ENCODE assay signal across 2 cellular contexts in the genomic region with DNA sequence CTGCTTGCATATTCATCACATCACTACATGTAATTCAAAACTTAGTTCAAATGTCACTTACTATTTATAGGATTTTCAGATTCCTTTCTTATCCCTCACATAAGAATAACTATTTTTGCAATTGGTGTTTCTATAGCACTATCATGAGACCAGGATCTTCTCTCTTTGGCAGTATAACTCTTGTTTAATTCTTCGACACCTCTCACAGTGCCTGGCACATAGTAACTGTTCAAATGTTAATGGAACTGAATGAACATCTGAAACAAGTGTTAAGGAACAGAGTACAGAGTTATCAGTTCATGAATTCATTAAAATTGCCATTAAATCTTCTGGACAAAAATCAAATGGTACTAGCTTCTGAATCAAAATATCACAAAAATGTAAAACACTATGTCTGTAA.
TF ChIP-seq lines count a peak whose summit lies in the region.

No MANE protein-coding gene starts in this region.

TF ChIP-seq in IMR-90, 13 proteins besides CTCF, POLR2A, EP300 and RAD21:
- no peak for TF ChIP-seq ELK1 (IDR thresholded peaks at IDR 0.05; ENCODE audit: borderline replicate concordance, low read depth, low read length)

TF ChIP-seq in K562, 482 proteins besides CTCF, POLR2A, EP300 and RAD21:
- TF ChIP-seq C11orf30 (IDR thresholded peaks at IDR 0.05; ENCODE audit: low read depth) (0 out of 2 replicates have a peak, but pooled peaks have one; percentile 19), ZBTB34 (CRISPR knock-in tag; IDR thresholded peaks at IDR 0.05) (no peak)
